31 cellular contexts compared by ENCODE assay signal in genomic region chr1:204694145-204694544, GRCh38. TPM values are rescaled to one million over a fixed set of nuclear protein-coding genes. Genes with fewer than 3 reads are reported as not detected.
"Had no signal": no experiment of that assay in that cellular context is flagged by ENCODE, and none has a peak within 500 bp of the region (broad histone marks: within the 10 kb centered on the region; RNA-seq: fewer than 3 reads in every experiment).

No MANE protein-coding gene starts in this region.

- H3K36me3 ChIP-seq: adrenal gland, SJSA1 had no signal

- H3K4me2 ChIP-seq: SK-N-SH had no signal

- H3K9ac ChIP-seq: SK-N-SH had no signal

- ATAC-seq: activated CD8-positive, alpha-beta T cell treated with anti-CD3 and anti-CD28 coated beads, Interleukin-2, amount 10 ng/mL, durations not matched to agents 7 days and 5 days; activated naive CD4-positive, alpha-beta T cell treated with anti-CD3 and anti-CD28 coated beads, Interleukin-2, amount 50 U/mL, for 72 hours; activated T-cell treated with anti-CD3 and anti-CD28 coated beads, Interleukin-2, amount 50 U/mL, for 4 hours; Panc1 had no signal

- H3K36me3 Mint-ChIP-seq: activated naive CD4-positive, alpha-beta T cell treated with anti-CD3 and anti-CD28 coated beads, Interleukin-2, amount 50 U/mL, for 72 hours; brain had no signal

- H3K27ac ChIP-seq: adrenal gland, SJSA1 had no signal

- H3K27ac Mint-ChIP-seq: activated CD4-positive, alpha-beta T cell treated with anti-CD3 and anti-CD28 coated beads, Interleukin-2, amount 10 ng/mL, durations not matched to agents 24 days and 14 days; activated CD8-positive, alpha-beta T cell treated with anti-CD3 and anti-CD28 coated beads, Interleukin-2, amount 10 ng/mL, durations not matched to agents 7 days and 5 days; activated naive CD4-positive, alpha-beta T cell treated with anti-CD3 and anti-CD28 coated beads for 36 hours; activated naive CD4-positive, alpha-beta T cell treated with anti-CD3 and anti-CD28 coated beads, Interleukin-2, amount 50 U/mL, for 72 hours; T-helper 1 cell treated with Interleukin-12 subunit alpha and Interleukin-12 subunit beta and Interleukin-4 antibody, amounts not matched to agents 30 μg/mL and 1 μg/mL, for 36 hours; T-helper 2 cell treated with Interferon-gamma antibody and Interleukin-4, amounts not matched to agents 5 μg/mL and 100 μg/mL, for 36 hours had no signal

- FAIRE-seq: bronchial epithelial cell, TTC549 had no signal

- H3K4me1 ChIP-seq: adrenal gland, SJSA1 had no signal

- H3K27me3 ChIP-seq: adrenal gland had no signal

- DNase-seq: activated CD4-positive, alpha-beta T cell treated with anti-CD3 and anti-CD28 coated beads, Interleukin-2, amount 10 ng/mL, durations not matched to agents 24 days and 14 days; activated CD4-positive, alpha-beta T cell treated with anti-CD3 and anti-CD28 coated beads, Interleukin-2, amount 50 U/mL, for 4 hours; activated CD8-positive, alpha-beta T cell treated with anti-CD3 and anti-CD28 coated beads, Interleukin-2, amount 10 ng/mL, durations not matched to agents 7 days and 5 days; activated gamma-delta T cell treated with Interleukin-2 at 50 U/mL for 16 hours; activated naive CD4-positive, alpha-beta T cell treated with anti-CD3 and anti-CD28 coated beads for 36 hours; activated T-cell treated with anti-CD3 and anti-CD28 coated beads, Interleukin-2, amount 50 U/mL, for 4 hours; adrenal gland; anterior cingulate cortex; caudate nucleus; cerebellar nuclear complex; MM.1S; MV-4-11; NCI-H1092; NCI-H1436 treated with DMSO at 0.1 percent for 48 hours; NCI-H1694 treated with DMSO at 0.1 percent for 48 hours; NCI-H2029; NCI-H345; NCI-H524 treated with DMSO at 0.1 percent for 48 hours; SHP77; SK-N-SH had no signal

- H3K9me3 ChIP-seq: adrenal gland, SJSA1, SK-N-SH had no signal

- H3K9me2 ChIP-seq: SK-N-SH had no signal

- H3K9me3 Mint-ChIP-seq: activated CD4-positive, alpha-beta T cell treated with anti-CD3 and anti-CD28 coated beads, Interleukin-2, amount 10 ng/mL, durations not matched to agents 24 days and 14 days; activated naive CD4-positive, alpha-beta T cell treated with anti-CD3 and anti-CD28 coated beads for 36 hours; activated naive CD4-positive, alpha-beta T cell treated with anti-CD3 and anti-CD28 coated beads, Interleukin-2, amount 50 U/mL, for 72 hours; activated T-cell treated with anti-CD3 and anti-CD28 coated beads, Interleukin-2, amount 50 U/mL, for 4 hours; activated T-helper 1 cell treated with anti-CD3 and anti-CD28 coated beads, Interleukin-12 subunit alpha, Interleukin-12 subunit beta, Interleukin-2, Interleukin-4 antibody, amounts not matched to agents 30 ng/mL and 10 ng/mL and 1 ng/mL, durations not matched to agents 14 hours and 24 hours and 36 hours; brain; T-helper 1 cell treated with Interleukin-12 subunit alpha and Interleukin-12 subunit beta and Interleukin-4 antibody, amounts not matched to agents 30 μg/mL and 1 μg/mL, for 36 hours; T-helper 2 cell treated with Interferon-gamma antibody and Interleukin-4, amounts not matched to agents 5 μg/mL and 100 μg/mL, for 36 hours had no signal

- H3K4me3 ChIP-seq: adrenal gland, SJSA1 had no signal

- H3K4me3 Mint-ChIP-seq: activated CD4-positive, alpha-beta T cell treated with anti-CD3 and anti-CD28 coated beads, Interleukin-2, amount 10 ng/mL, durations not matched to agents 24 days and 14 days; activated CD8-positive, alpha-beta T cell treated with anti-CD3 and anti-CD28 coated beads, Interleukin-2, amount 10 ng/mL, durations not matched to agents 7 days and 5 days; activated naive CD4-positive, alpha-beta T cell treated with anti-CD3 and anti-CD28 coated beads for 36 hours; activated T-cell treated with anti-CD3 and anti-CD28 coated beads, Interleukin-2, amount 50 U/mL, for 4 hours; activated T-helper 1 cell treated with anti-CD3 and anti-CD28 coated beads, Interleukin-12 subunit alpha, Interleukin-12 subunit beta, Interleukin-2, Interleukin-4 antibody, amounts not matched to agents 30 ng/mL and 10 ng/mL and 1 ng/mL, durations not matched to agents 14 hours and 24 hours and 36 hours; brain; T-helper 1 cell treated with Interleukin-12 subunit alpha and Interleukin-12 subunit beta and Interleukin-4 antibody, amounts not matched to agents 30 μg/mL and 1 μg/mL, for 36 hours; T-helper 2 cell treated with Interferon-gamma antibody and Interleukin-4, amounts not matched to agents 5 μg/mL and 100 μg/mL, for 36 hours had no signal

RNA-seq across cellular contexts. Expression of gene LRRN2, which starts 8.6 kb away (rescaled TPM):
- total RNA-seq: activated CD8-positive, alpha-beta T cell treated with anti-CD3 and anti-CD28 coated beads, Interleukin-2, amount 10 ng/mL, durations not matched to agents 7 days and 5 days; activated naive CD4-positive, alpha-beta T cell treated with anti-CD3 and anti-CD28 coated beads for 36 hours; activated naive CD4-positive, alpha-beta T cell treated with anti-CD3 and anti-CD28 coated beads, Interleukin-2, amount 50 U/mL, for 72 hours; activated T-cell treated with anti-CD3 and anti-CD28 coated beads, Interleukin-2, amount 50 U/mL, for 4 hours; activated T-helper 1 cell treated with anti-CD3 and anti-CD28 coated beads, Interleukin-12 subunit alpha, Interleukin-12 subunit beta, Interleukin-2, Interleukin-4 antibody, amounts not matched to agents 30 ng/mL and 10 ng/mL and 1 ng/mL, durations not matched to agents 14 hours and 24 hours and 36 hours; bronchial epithelial cell; LHCN-M2; RPMI7951; SJSA1 had no signal
- polyA plus RNA-seq: SK-N-SH had no signal
